Comparison of ENCODE assay signal across 20 cellular contexts in the genomic region with DNA sequence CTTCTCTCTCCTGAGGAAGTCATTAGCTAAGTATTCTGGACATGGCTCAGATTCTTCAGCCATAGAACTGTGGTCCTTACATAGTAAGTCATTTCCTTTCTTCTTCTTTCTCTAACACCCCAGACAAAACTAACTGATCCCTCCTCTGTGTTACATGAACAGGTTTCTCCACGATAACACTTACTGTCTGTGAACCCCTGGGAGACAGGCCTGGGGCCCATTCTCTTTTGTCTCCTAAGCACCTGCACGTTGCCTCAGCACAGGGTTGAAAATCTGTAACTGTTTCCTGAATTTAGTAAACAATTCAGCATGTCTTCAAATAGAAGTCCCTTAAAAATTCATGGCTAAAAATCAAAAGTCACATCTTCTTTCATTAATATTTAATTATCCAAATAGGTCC. TPM values are rescaled to one million over a fixed set of nuclear protein-coding genes. Genes with fewer than 3 reads are reported as not detected.
DNase-seq lines count a peak whose midpoint lies in the region; ATAC-seq and TF ChIP-seq lines count a peak whose summit lies in the region.
"Had no signal": no experiment of that assay in that cellular context is flagged by ENCODE, and none has a peak within 500 bp of the region (broad histone marks: within the 10 kb centered on the region; RNA-seq: fewer than 3 reads in every experiment).

No MANE protein-coding gene starts in this region.

- H3K27me3 ChIP-seq in mesendoderm (ENCODE audit: insufficient read depth, low read length, poor library complexity): no peaks in the 10 kb centered on the region
- no peaks in the 10 kb centered on the region for H3K27me3 ChIP-seq in gastroesophageal sphincter
- H3K27me3 ChIP-seq: left lung, sigmoid colon, testis had no signal

- H2BK15ac ChIP-seq in mesendoderm (replicated peaks; ENCODE audit: low read depth): no peak overlapping the region

- TF ChIP-seq CTCF in OCI-LY7 (conservative IDR thresholded peaks at IDR 0.05; ENCODE audit: low read length): no peak
- no peak for TF ChIP-seq CTCF in gastroesophageal sphincter (IDR thresholded peaks at IDR 0.05)

- H3K79me2 ChIP-seq in OCI-LY7 (ENCODE audit: insufficient read depth, low read depth, low read length): peaks cover 81% of the 10 kb centered on the region
- peaks cover 5% of the 10 kb centered on the region for H3K79me2 ChIP-seq in mesendoderm (ENCODE audit: control insufficient read depth, insufficient read depth, low read length)

- peaks cover 59% of the 10 kb centered on the region for H3K4me1 ChIP-seq in OCI-LY7 (ENCODE audit: insufficient read depth, low read length, poor library complexity, severe bottlenecking)
- H3K4me1 ChIP-seq in mesendoderm (ENCODE audit: control insufficient read depth, low read depth, low read length): no peaks in the 10 kb centered on the region
- H3K4me1 ChIP-seq in gastroesophageal sphincter: peaks cover 2 to 39% (median 10%) of the 10 kb centered on the region in 3 donors
- H3K4me1 ChIP-seq: testis had no signal

- H3K4ac ChIP-seq in mesendoderm (ENCODE audit: low read depth, low read length): no peak overlapping the region

- no peaks in the 10 kb centered on the region for H3K9me2 ChIP-seq in OCI-LY7 (ENCODE audit: insufficient read depth, low read length)

- DNase-seq in OCI-LY7 (ENCODE audit: low spot score) (peak; percentile 78), mesendoderm (no peak), AG20443 (ENCODE audit: low spot score) (no peak)
- DNase-seq in activated CD4-positive, alpha-beta T cell treated with anti-CD3 and anti-CD28 coated beads for 4 hours: no peak
- DNase-seq: DMS153; effector memory CD8-positive, alpha-beta T cell; GF-D8; HCEC 1CT; KBM-7; left lung; midbrain; NCI-H2029 treated with DMSO at 0.1 percent for 48 hours; NCI-H524; sigmoid colon; testis had no signal

- POLR2A ChIA-PET in OCI-LY7 (lab: Charles Lee): interaction anchor here (0.5 to 1.4 kb wide), 7 partner anchors 10 to 985 kb away, joined by 3 to 5 read pairs (median 3); no protein-coding TSS in a partner anchor

- no peak overlapping the region for H3K18ac ChIP-seq in mesendoderm (ENCODE audit: low read length)

- no peak overlapping the region for H4K5ac ChIP-seq in mesendoderm (ENCODE audit: low read length)

- H4K8ac ChIP-seq in mesendoderm (ENCODE audit: low read depth, low read length): peak overlapping the region; percentile 56

- intact Hi-C loops in OCI-LY7 (cut with micrococcal nuclease; ENCODE audit: unreplicated experiment): no loop called here

- H4K20me1 ChIP-seq in OCI-LY7 (ENCODE audit: insufficient read depth, low read length): no peaks in the 10 kb centered on the region

- no peak overlapping the region for H2BK120ac ChIP-seq in mesendoderm (ENCODE audit: low read depth, low read length)

- BruUV-seq in OCI-LY7 (replicated peaks; lab: Mats Ljungman, UMichigan): no TSS peak

- TF ChIP-seq EP300 in gastroesophageal sphincter (IDR thresholded peaks at IDR 0.05): no peak

- H3K79me1 ChIP-seq in mesendoderm (ENCODE audit: low read length): peaks cover 2% of the 10 kb centered on the region

- CTCF ChIA-PET in OCI-LY7 (lab: Charles Lee; ENCODE audit: unreplicated experiment): no interaction called here

- TF ChIP-seq POLR2A in gastroesophageal sphincter (IDR thresholded peaks at IDR 0.05): no peak

- H3K23ac ChIP-seq in mesendoderm (ENCODE audit: low read length): no peak overlapping the region

- WGBS in mesendoderm (ENCODE audit: extremely low coverage, insufficient coverage, low lambda C conversion rate): no CpG with 5 or more reads among the region's 2 CpGs
- WGBS in gastroesophageal sphincter (ENCODE audit: low coverage in 1 of 2), 2 donors: 80 to 89% methylated on average over 2 of the region's 2 CpGs

- no peak overlapping the region for H3K9ac ChIP-seq in mesendoderm (ENCODE audit: low read length)

- H3K27ac ChIP-seq in OCI-LY7 (ENCODE audit: low read depth, low read length, poor library complexity, severe bottlenecking) (peak overlapping the region; percentile 77), mesendoderm (ENCODE audit: low read depth, low read length) (no peak overlapping the region), gastroesophageal sphincter (no peak overlapping the region)
- H3K27ac ChIP-seq: left lung, testis had no signal

- H3K36me3 ChIP-seq in OCI-LY7 (ENCODE audit: insufficient read depth, low read length) (peaks cover 9% of the 10 kb centered on the region; the same call in 1 of the 2 replicates), mesendoderm (ENCODE audit: control insufficient read depth, insufficient read depth, low read length) (no peaks in the 10 kb centered on the region), gastroesophageal sphincter (no peaks in the 10 kb centered on the region)
- H3K36me3 ChIP-seq: left lung, sigmoid colon had no signal

- peak overlapping the region; percentile 28; the same call in 1 of the 2 replicates for H2AFZ ChIP-seq in OCI-LY7 (ENCODE audit: low read length)

- H2BK5ac ChIP-seq in mesendoderm (ENCODE audit: low read length): no peak overlapping the region

- no peak overlapping the region for H2AK5ac ChIP-seq in mesendoderm (ENCODE audit: low read length)

- ATAC-seq in GM18511 (IDR thresholded peaks at IDR 0.05; ENCODE audit: unreplicated experiment) (peak; percentile 33), HG02884 (IDR thresholded peaks at IDR 0.05; ENCODE audit: unreplicated experiment) (peak; percentile 8), HG02870 (IDR thresholded peaks at IDR 0.05; ENCODE audit: unreplicated experiment) (no peak), gastroesophageal sphincter (no peak)
- ATAC-seq: effector memory CD8-positive, alpha-beta T cell; left lung; stimulated activated effector memory CD8-positive, alpha-beta T cell treated with anti-CD3 and anti-CD28 coated beads, Interleukin-12 subunit alpha, Interleukin-12 subunit beta, amount 100 ng/mL, for 72 hours had no signal

- H3K9me3 ChIP-seq in OCI-LY7 (ENCODE audit: low read length) (no peaks in the 10 kb centered on the region), gastroesophageal sphincter (no peaks in the 10 kb centered on the region)
- H3K9me3 ChIP-seq: sigmoid colon, testis had no signal

- peak overlapping the region; percentile 34 for H3K4me3 ChIP-seq in OCI-LY7 (ENCODE audit: low read depth, low read length, poor library complexity, severe bottlenecking)
- H3K4me3 ChIP-seq in mesendoderm (ENCODE audit: low read length): no peak overlapping the region
- H3K4me3 ChIP-seq in gastroesophageal sphincter: no peak overlapping the region
- H3K4me3 ChIP-seq: left lung, sigmoid colon, testis had no signal

- peak overlapping the region; percentile 60 for H3K4me2 ChIP-seq in OCI-LY7 (ENCODE audit: low read length)
- H3K4me2 ChIP-seq in mesendoderm (ENCODE audit: low read length): no peak overlapping the region

- no peak overlapping the region for H3K56ac ChIP-seq in mesendoderm (ENCODE audit: low read length)

RNA-seq across cellular contexts. Expression of gene APBB2, which starts 24.7 kb away (rescaled TPM):
- 47.4 and 66.4 TPM in 2 replicates for total RNA-seq in OCI-LY7 (2014; rRNA removed; shearing (Covaris generic))
- total RNA-seq in OCI-LY7 (2022) (88.5 and 89.8 TPM in 2 replicates), gastroesophageal sphincter (100 to 1,000 TPM in 1 of 4 donors, 10 to 100 TPM in 3; 66.3 to 133 (median 90.2) TPM)
- 38.9 TPM for polyA plus RNA-seq in mesendoderm (2013, experiment 1 of 2)
- 39.4 TPM for polyA plus RNA-seq in mesendoderm (2013, experiment 2 of 2)

Comparison
In these comparisons a context has a peak if more than half of its experiments do, and no peak if none do; other contexts are left out.
1. ATAC-seq: peak in GM18511 (single experiment) and HG02884 (single experiment); none in HG02870 (single experiment) and gastroesophageal sphincter (single experiment).